ENCODE assay signal across 33 cellular contexts in genomic region chr12:53143355-53143754, GRCh38. TPM values are rescaled to one million over a fixed set of nuclear protein-coding genes. Genes with fewer than 3 reads are reported as not detected.
"Had no signal": no experiment of that assay in that cellular context is flagged by ENCODE, and none has a peak within 500 bp of the region (broad histone marks: within the 10 kb centered on the region; RNA-seq: fewer than 3 reads in every experiment).

No MANE protein-coding gene starts in this region.

- H3K4me3 ChIP-seq: coronary artery, dorsolateral prefrontal cortex, esophagus squamous epithelium, gastroesophageal sphincter had no signal

- H3K9me3 ChIP-seq: esophagus squamous epithelium, gastroesophageal sphincter had no signal

- H3K27ac Mint-ChIP-seq: activated CD4-positive, alpha-beta memory T cell treated with anti-CD3 and anti-CD28 coated beads, Interleukin-2, amount 10 ng/mL, durations not matched to agents 7 days and 5 days; activated CD4-positive, alpha-beta T cell treated with anti-CD3 and anti-CD28 coated beads, Interleukin-2, amount 10 ng/mL, durations not matched to agents 7 days and 5 days; activated naive CD8-positive, alpha-beta T cell; activated T-helper 17 cell treated with anti-CD3 and anti-CD28 coated beads, Interleukin-2, amount 50 U/mL, for 72 hours; dendritic cell treated with granulocyte-macrophage colony-stimulating factor and Interleukin-4, amounts not matched to agents 40 ng/mL and 50 ng/mL, for 4 days had no signal

- H3K4me1 ChIP-seq: esophagus squamous epithelium, gastroesophageal sphincter had no signal

- H3K4me1 Mint-ChIP-seq: activated CD4-positive, alpha-beta memory T cell treated with anti-CD3 and anti-CD28 coated beads, Interleukin-2, amount 10 ng/mL, durations not matched to agents 7 days and 5 days; activated CD4-positive, alpha-beta T cell treated with anti-CD3 and anti-CD28 coated beads, Interleukin-2, amount 10 ng/mL, durations not matched to agents 7 days and 5 days; activated T-helper 17 cell treated with anti-CD3 and anti-CD28 coated beads, Interleukin-2, amount 50 U/mL, for 72 hours; central memory CD8-positive, alpha-beta T cell had no signal

- H3K36me3 ChIP-seq: brain microvascular endothelial cell, esophagus squamous epithelium, gastroesophageal sphincter had no signal

- DNase-seq: activated CD4-positive, alpha-beta memory T cell treated with anti-CD3 and anti-CD28 coated beads, Interleukin-2, amount 10 ng/mL, durations not matched to agents 7 days and 5 days; activated CD4-positive, alpha-beta T cell treated with anti-CD3 and anti-CD28 coated beads for 1 hour; activated CD4-positive, alpha-beta T cell treated with anti-CD3 and anti-CD28 coated beads for 4 hours; activated CD4-positive, alpha-beta T cell treated with anti-CD3 and anti-CD28 coated beads, Interleukin-2, amount 10 ng/mL, durations not matched to agents 7 days and 5 days; activated CD4-positive, alpha-beta T cell treated with anti-CD3 and anti-CD28 coated beads, Interleukin-2, amount 50 U/mL, for 4 hours; activated CD8-positive, alpha-beta memory T cell treated with anti-CD3 and anti-CD28 coated beads, Interleukin-2, amount 50 U/mL, for 48 hours; activated effector memory CD4-positive, alpha-beta T cell treated with Interleukin-2 at 50 U/mL for 16 hours; activated gamma-delta T cell treated with Interleukin-2 at 50 U/mL for 16 hours; activated naive CD4-positive, alpha-beta T cell treated with anti-CD3 and anti-CD28 coated beads, Interleukin-2, amount 50 U/mL, for 16 hours; activated naive CD4-positive, alpha-beta T cell treated with Interleukin-2 at 50 U/mL for 16 hours; activated T-cell treated with anti-CD3 and anti-CD28 coated beads for 4 hours; activated T-cell treated with anti-CD3 and anti-CD28 coated beads, Interleukin-2, amount 50 U/mL, for 4 hours; amniotic stem cell; anterior cingulate cortex; brain microvascular endothelial cell; dorsolateral prefrontal cortex; effector memory CD4-positive, alpha-beta T cell; esophagus squamous epithelium; foreskin melanocyte; T-helper 2 cell had no signal

- H3K27me3 ChIP-seq: brain microvascular endothelial cell, dorsolateral prefrontal cortex, esophagus squamous epithelium, gastroesophageal sphincter had no signal

- H3K27ac ChIP-seq: brain microvascular endothelial cell, coronary artery, dorsolateral prefrontal cortex, epithelial cell of prostate, esophagus squamous epithelium, gastroesophageal sphincter had no signal

- H3K9me3 Mint-ChIP-seq: activated T-cell treated with anti-CD3 and anti-CD28 coated beads, Interleukin-2, amount 50 U/mL, for 4 hours; activated T-helper 17 cell treated with anti-CD3 and anti-CD28 coated beads, Interleukin-2, amount 50 U/mL, for 72 hours; central memory CD8-positive, alpha-beta T cell had no signal

- FAIRE-seq: astrocyte, bronchial epithelial cell had no signal

- ATAC-seq: activated T-cell treated with anti-CD3 and anti-CD28 coated beads, Interleukin-2, amount 50 U/mL, for 4 hours; activated T-helper 17 cell treated with anti-CD3 and anti-CD28 coated beads, Interleukin-2, amount 50 U/mL, for 72 hours; gastroesophageal sphincter had no signal

- H3K27me3 Mint-ChIP-seq: activated T-helper 17 cell treated with anti-CD3 and anti-CD28 coated beads, Interleukin-2, amount 50 U/mL, for 72 hours; dendritic cell treated with granulocyte-macrophage colony-stimulating factor and Interleukin-4, amounts not matched to agents 40 ng/mL and 50 ng/mL, for 4 days had no signal

- H3K4me3 Mint-ChIP-seq: activated CD4-positive, alpha-beta memory T cell treated with anti-CD3 and anti-CD28 coated beads, Interleukin-2, amount 10 ng/mL, durations not matched to agents 7 days and 5 days; activated CD4-positive, alpha-beta T cell treated with anti-CD3 and anti-CD28 coated beads, Interleukin-2, amount 10 ng/mL, durations not matched to agents 7 days and 5 days; activated naive CD8-positive, alpha-beta T cell; activated T-cell treated with anti-CD3 and anti-CD28 coated beads, Interleukin-2, amount 50 U/mL, for 4 hours; activated T-helper 17 cell treated with anti-CD3 and anti-CD28 coated beads, Interleukin-2, amount 50 U/mL, for 72 hours; central memory CD8-positive, alpha-beta T cell; dendritic cell treated with granulocyte-macrophage colony-stimulating factor and Interleukin-4, amounts not matched to agents 40 ng/mL and 50 ng/mL, for 4 days had no signal

- H3K36me3 Mint-ChIP-seq: activated naive CD8-positive, alpha-beta T cell had no signal

RNA-seq across cellular contexts. Expression of gene SOAT2, which starts 40.1 kb away (rescaled TPM):
- total RNA-seq: astrocyte; bronchial epithelial cell; cardiac septum; esophagus squamous epithelium; fibroblast of villous mesenchyme; T-helper 1 cell treated with Interleukin-12 subunit alpha and Interleukin-12 subunit beta and Interleukin-4 antibody, amounts not matched to agents 30 ng/mL and 1 ng/mL, for 36 hours had no signal
- polyA plus RNA-seq: fibroblast of lung had no signal

RNA-seq across cellular contexts. Expression of gene IGFBP6, which starts 45.9 kb away (rescaled TPM):
- total RNA-seq: T-helper 1 cell treated with Interleukin-12 subunit alpha and Interleukin-12 subunit beta and Interleukin-4 antibody, amounts not matched to agents 30 ng/mL and 1 ng/mL, for 36 hours had no signal
